In the genomic region with DNA sequence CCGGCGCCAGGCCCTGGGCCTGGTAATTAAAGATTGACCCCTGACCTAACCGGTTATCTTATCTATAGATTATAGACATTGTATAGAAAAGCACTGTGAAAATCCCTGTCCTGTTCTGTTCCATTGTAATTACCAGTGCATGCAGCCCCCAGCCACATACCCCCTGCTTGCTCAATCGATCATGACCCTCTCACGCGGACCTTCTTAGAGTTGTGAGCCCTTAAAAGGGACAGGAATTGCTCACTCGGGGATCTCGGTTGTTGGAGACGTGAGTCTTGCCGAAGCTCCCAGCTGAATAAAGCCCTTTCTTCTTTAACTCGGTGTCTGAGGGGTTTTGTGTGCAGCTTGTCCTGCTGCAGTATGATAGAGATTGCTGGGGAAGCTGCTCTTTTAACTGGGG, we compare ENCODE assay signal across 4 cellular contexts. TPM values are rescaled to one million over a fixed set of nuclear protein-coding genes. Genes with fewer than 3 reads are reported as not detected.
"Had no signal": no experiment of that assay in that cellular context is flagged by ENCODE, and none has a peak within 500 bp of the region (broad histone marks: within the 10 kb centered on the region; RNA-seq: fewer than 3 reads in every experiment).

No MANE protein-coding gene starts in this region.

RNA-seq across cellular contexts. Expression of a gene that starts 7.2 kb away (rescaled TPM):
- total RNA-seq: naive thymus-derived CD8-positive, alpha-beta T cell; neural crest cell; pulmonary artery endothelial cell; renal cortical epithelial cell had no signal
- polyA plus RNA-seq: naive thymus-derived CD8-positive, alpha-beta T cell had no signal
